ENCODE assay signal across 8 cellular contexts in genomic region chr17:67293251-67294203, GRCh38. TPM values are rescaled to one million over a fixed set of nuclear protein-coding genes. Genes with fewer than 3 reads are reported as not detected.
A peak's percentile ranks its signal among the peaks of the same experiment; 100 is the strongest.
DNase-seq lines count a peak whose midpoint lies in the region; ATAC-seq, FAIRE-seq and TF ChIP-seq lines count a peak whose summit lies in the region.

No MANE protein-coding gene starts in this region.

- no peaks in the 10 kb centered on the region for H3K9me3 Mint-ChIP-seq in activated CD8-positive, alpha-beta T cell treated with anti-CD3 and anti-CD28 coated beads, Interleukin-2, amount 10 ng/mL, durations not matched to agents 7 days and 5 days (ENCODE audit: insufficient read depth)
- no peaks in the 10 kb centered on the region for H3K9me3 Mint-ChIP-seq in naive thymus-derived CD4-positive, alpha-beta T cell
- no peaks in the 10 kb centered on the region for H3K9me3 Mint-ChIP-seq in stimulated activated memory B cell treated with anti-CD40 and anti-IgM and Interleukin-4, amounts not matched to agents 10 μg/mL and 1 μg/mL and 100 μg/mL, for 72 hours

- H3K36me3 Mint-ChIP-seq in activated CD8-positive, alpha-beta T cell treated with anti-CD3 and anti-CD28 coated beads, Interleukin-2, amount 10 ng/mL, durations not matched to agents 7 days and 5 days (ENCODE audit: low read depth), result no peaks in the 10 kb centered on the region
- H3K36me3 Mint-ChIP-seq in naive thymus-derived CD4-positive, alpha-beta T cell, result no peaks in the 10 kb centered on the region
- no peaks in the 10 kb centered on the region for H3K36me3 Mint-ChIP-seq in stimulated activated memory B cell treated with anti-CD40 and anti-IgM and Interleukin-4, amounts not matched to agents 10 μg/mL and 1 μg/mL and 100 μg/mL, for 72 hours

- H3K4me1 ChIP-seq in HCT116 (ENCODE audit: control insufficient read depth in 1 of 2, insufficient read depth in 2 of 2, low read length in 2 of 2) (peaks cover 0 to 6% of the 10 kb centered on the region in 2 experiments; a peak in 2 of 4 replicates), endothelial cell of umbilical vein (ENCODE audit: control insufficient read depth, extremely low read depth, insufficient read depth, low read length) (peaks cover 7% of the 10 kb centered on the region)
- peaks cover 0 to 4% of the 10 kb centered on the region in 2 donors for H3K4me1 ChIP-seq in naive thymus-derived CD4-positive, alpha-beta T cell (ENCODE audit: control insufficient read depth in 2 of 2, insufficient read depth in 2 of 2, low read length in 2 of 2)

- DNase-seq in HCT116 (ENCODE audit: low read depth, low spot score), result peak; percentile 69
- DNase-seq in NCI-H510A (lab: John Stamatoyannopoulos, UW), result peak; percentile 14
- DNase-seq in activated CD8-positive, alpha-beta T cell treated with anti-CD3 and anti-CD28 coated beads, Interleukin-2, amount 10 ng/mL, durations not matched to agents 7 days and 5 days, result peak; percentile 83
- DNase-seq in endothelial cell of umbilical vein (ENCODE audit: low read depth, low spot score), result peak; percentile 54
- DNase-seq in naive thymus-derived CD4-positive, alpha-beta T cell, result peak; percentile 26 to 67 (median 61)
- no peak for DNase-seq in cortex of kidney (lab: John Stamatoyannopoulos, UW)

- H3K9me2 ChIP-seq in HCT116 (ENCODE audit: insufficient read depth), result no peaks in the 10 kb centered on the region

- TF ChIP-seq CTCF in GM12875 (IDR thresholded peaks at IDR 0.05; ENCODE audit: borderline replicate concordance, insufficient read depth, low read depth, low read length), result peak; percentile 94
- peak; percentile 89 to 98 (median 91) for TF ChIP-seq CTCF in HCT116 (IDR thresholded peaks at IDR 0.05 in 2 of 3, conservative IDR thresholded peaks at IDR 0.05 in 1 of 3; ENCODE audit: borderline replicate concordance in 1 of 3, insufficient read depth in 1 of 3, low read depth in 2 of 3, low read length in 2 of 3)
- peak; percentile 60 to 83 for TF ChIP-seq CTCF in endothelial cell of umbilical vein (IDR thresholded peaks at IDR 0.05; ENCODE audit: extremely low read depth in 1 of 2, insufficient read depth in 1 of 2, low read depth in 1 of 2, low read length in 2 of 2)

- peak; percentile 69 for FAIRE-seq in endothelial cell of umbilical vein (lab: Jason Lieb, UNC)

- H3K36me3 ChIP-seq in HCT116 (ENCODE audit: control insufficient read depth in 1 of 2, insufficient read depth in 2 of 2, low read length in 2 of 2), result no peaks in the 10 kb centered on the region
- no peaks in the 10 kb centered on the region for H3K36me3 ChIP-seq in endothelial cell of umbilical vein (ENCODE audit: control insufficient read depth in 2 of 2, extremely low read depth in 1 of 2, insufficient read depth in 2 of 2, low read length in 2 of 2)
- H3K36me3 ChIP-seq in naive thymus-derived CD4-positive, alpha-beta T cell (ENCODE audit: control insufficient read depth in 2 of 3, insufficient read depth in 3 of 3, low read length in 3 of 3), result no peaks in the 10 kb centered on the region

- TF ChIP-seq POLR2A in HCT116 (IDR thresholded peaks at IDR 0.05; ENCODE audit: borderline replicate concordance, extremely low read depth, insufficient read depth, insufficient read length) (no peak), endothelial cell of umbilical vein (IDR thresholded peaks at IDR 0.05; ENCODE audit: low read depth, low read length) (no peak)

- H4K20me1 ChIP-seq in HCT116 (ENCODE audit: insufficient read depth) (no peaks in the 10 kb centered on the region), endothelial cell of umbilical vein (replicated peaks; ENCODE audit: control insufficient read depth, extremely low read depth, insufficient read depth, low read length) (no peaks in the 10 kb centered on the region)

- ATAC-seq in HCT116, result peak; percentile 99
- ATAC-seq in activated CD8-positive, alpha-beta T cell treated with anti-CD3 and anti-CD28 coated beads, Interleukin-2, amount 10 ng/mL, durations not matched to agents 7 days and 5 days, result peak; percentile 99
- peak; percentile 97 for ATAC-seq in naive thymus-derived CD4-positive, alpha-beta T cell
- ATAC-seq in stimulated activated memory B cell treated with anti-CD40 and anti-IgM and Interleukin-4, amounts not matched to agents 10 μg/mL and 1 μg/mL and 100 μg/mL, for 72 hours, result peak; percentile 93

- RAD21 ChIA-PET in HCT116 (lab: Charles Lee; ENCODE audit: low non-redundant PET in 1 of 2, low total read pairs in 2 of 2, uncharacterized antibody in 2 of 2, unreplicated experiment in 2 of 2), result interaction anchor here (0.7 to 1.8 kb wide), 2 partner anchors 72 to 376 kb away, joined by 5 read pairs; no protein-coding TSS in a partner anchor

- peak overlapping the region; percentile 12 for H3K4me3 Mint-ChIP-seq in activated CD8-positive, alpha-beta T cell treated with anti-CD3 and anti-CD28 coated beads, Interleukin-2, amount 10 ng/mL, durations not matched to agents 7 days and 5 days
- peak overlapping the region in 9 of 10 donors; percentile 14 to 68 (median 58) for H3K4me3 Mint-ChIP-seq in naive thymus-derived CD4-positive, alpha-beta T cell
- H3K4me3 Mint-ChIP-seq in stimulated activated memory B cell treated with anti-CD40 and anti-IgM and Interleukin-4, amounts not matched to agents 10 μg/mL and 1 μg/mL and 100 μg/mL, for 72 hours, result peak overlapping the region; percentile 41

- no peaks in the 10 kb centered on the region for H3K27me3 ChIP-seq in HCT116 (ENCODE audit: insufficient read depth, low read length)
- H3K27me3 ChIP-seq in endothelial cell of umbilical vein (ENCODE audit: control insufficient read depth in 2 of 2, insufficient read depth in 2 of 2, low read length in 2 of 2), result no peaks in the 10 kb centered on the region
- H3K27me3 ChIP-seq in naive thymus-derived CD4-positive, alpha-beta T cell (ENCODE audit: control insufficient read depth in 2 of 2, insufficient read depth in 2 of 2, low read length in 2 of 2), result no peaks in the 10 kb centered on the region

- peak overlapping the region; percentile 98 for H2AFZ ChIP-seq in HCT116 (ENCODE audit: low read depth, low read length, poor library complexity, severe bottlenecking)
- H2AFZ ChIP-seq in endothelial cell of umbilical vein (ENCODE audit: low read depth, low read length), result peak overlapping the region; percentile 50

- H3K79me2 ChIP-seq in HCT116 (ENCODE audit: insufficient read depth, low read length) (no peaks in the 10 kb centered on the region), endothelial cell of umbilical vein (ENCODE audit: control insufficient read depth, insufficient read depth, low read length) (no peaks in the 10 kb centered on the region)

- dilution Hi-C loops in endothelial cell of umbilical vein (cut with MboI; ENCODE audit: extremely low pct_ligation_motif_present, low sequenced_read_pairs), result no loop called here

- intact Hi-C loops in HCT116 (cut with micrococcal nuclease) (loop anchor here (1.0 kb wide), 1 partner anchor 72 kb away; no protein-coding TSS in a partner anchor), endothelial cell of umbilical vein (cut with micrococcal nuclease) (loop anchor here (1.0 to 5.0 kb wide), 2 partner anchors 46 to 72 kb away; partner anchors contain the start of gene HELZ)
- intact Hi-C loops in naive thymus-derived CD4-positive, alpha-beta T cell (cut with micrococcal nuclease), result loop anchor here (1.0 to 5.0 kb wide), 3 partner anchors 48 to 576 kb away; partner anchors contain the start of gene HELZ (in 1 of the 2)

- H3K4me3 ChIP-seq in GM12875 (ENCODE audit: low read depth, low read length) (no peak overlapping the region), HCT116 (replicated peaks in 1 of 2; ENCODE audit: low read depth in 1 of 2, low read length in 2 of 2) (no peak overlapping the region), endothelial cell of umbilical vein (replicated peaks in 1 of 3; ENCODE audit: insufficient read depth in 1 of 3, low read depth in 1 of 3, low read length in 3 of 3) (no peak overlapping the region)
- no peak overlapping the region for H3K4me3 ChIP-seq in naive thymus-derived CD4-positive, alpha-beta T cell (ENCODE audit: low read length)

- H3K27me3 Mint-ChIP-seq in activated CD8-positive, alpha-beta T cell treated with anti-CD3 and anti-CD28 coated beads, Interleukin-2, amount 10 ng/mL, durations not matched to agents 7 days and 5 days (ENCODE audit: low read depth), result no peaks in the 10 kb centered on the region
- no peaks in the 10 kb centered on the region for H3K27me3 Mint-ChIP-seq in naive thymus-derived CD4-positive, alpha-beta T cell
- H3K27me3 Mint-ChIP-seq in stimulated activated memory B cell treated with anti-CD40 and anti-IgM and Interleukin-4, amounts not matched to agents 10 μg/mL and 1 μg/mL and 100 μg/mL, for 72 hours, result no peaks in the 10 kb centered on the region

- peaks cover 7% of the 10 kb centered on the region for H3K4me1 Mint-ChIP-seq in activated CD8-positive, alpha-beta T cell treated with anti-CD3 and anti-CD28 coated beads, Interleukin-2, amount 10 ng/mL, durations not matched to agents 7 days and 5 days (ENCODE audit: low read depth)
- H3K4me1 Mint-ChIP-seq in naive thymus-derived CD4-positive, alpha-beta T cell, result peaks cover 0 to 5% (median 0%) of the 10 kb centered on the region in 7 donors
- peaks cover 19% of the 10 kb centered on the region for H3K4me1 Mint-ChIP-seq in stimulated activated memory B cell treated with anti-CD40 and anti-IgM and Interleukin-4, amounts not matched to agents 10 μg/mL and 1 μg/mL and 100 μg/mL, for 72 hours

- H3K4me2 ChIP-seq in HCT116 (ENCODE audit: low read length), result peak overlapping the region; percentile 60
- no peak overlapping the region for H3K4me2 ChIP-seq in endothelial cell of umbilical vein (ENCODE audit: insufficient read depth, low read length)

- BruUV-seq in HCT116 (replicated peaks; lab: Mats Ljungman, UMichigan) (no TSS peak), endothelial cell of umbilical vein (replicated peaks; lab: Mats Ljungman, UMichigan) (no TSS peak)

- no peaks in the 10 kb centered on the region for H3K9me1 ChIP-seq in endothelial cell of umbilical vein (replicated peaks; ENCODE audit: control insufficient read depth, extremely low read depth, insufficient read depth, low read length)

- H3K9me3 ChIP-seq in HCT116 (ENCODE audit: control insufficient read depth in 1 of 2, insufficient read depth in 1 of 2, low read depth in 1 of 2, low read length in 2 of 2) (no peaks in the 10 kb centered on the region), endothelial cell of umbilical vein (replicated peaks; ENCODE audit: control insufficient read depth, insufficient read depth, low read length) (no peaks in the 10 kb centered on the region)
- H3K9me3 ChIP-seq in naive thymus-derived CD4-positive, alpha-beta T cell (ENCODE audit: control insufficient read depth in 2 of 3, low read length in 3 of 3), result no peaks in the 10 kb centered on the region

- no peak overlapping the region for H3K27ac Mint-ChIP-seq in activated CD8-positive, alpha-beta T cell treated with anti-CD3 and anti-CD28 coated beads, Interleukin-2, amount 10 ng/mL, durations not matched to agents 7 days and 5 days
- H3K27ac Mint-ChIP-seq in naive thymus-derived CD4-positive, alpha-beta T cell, result peak overlapping the region in 1 of 9 donors; percentile 55
- peak overlapping the region; percentile 1 for H3K27ac Mint-ChIP-seq in stimulated activated memory B cell treated with anti-CD40 and anti-IgM and Interleukin-4, amounts not matched to agents 10 μg/mL and 1 μg/mL and 100 μg/mL, for 72 hours

- H3K9ac ChIP-seq in HCT116 (ENCODE audit: low read length) (no peak overlapping the region), endothelial cell of umbilical vein (replicated peaks; ENCODE audit: extremely low read depth, insufficient read depth, low read length) (no peak overlapping the region)

- CTCF ChIA-PET in HCT116 (lab: Charles Lee) (interaction anchor here (1.3 to 1.6 kb wide), 3 partner anchors 14 to 72 kb away, joined by 3 to 9 read pairs (median 4); no protein-coding TSS in a partner anchor), endothelial cell of umbilical vein (lab: Charles Lee) (interaction anchor here (0.5 to 6.1 kb wide), 12 partner anchors 9 to 429 kb away, joined by 3 to 53 read pairs (median 4); partner anchors contain the start of gene HELZ)
- CTCF ChIA-PET in activated CD8-positive, alpha-beta T cell treated with anti-CD3 and anti-CD28 coated beads, Interleukin-2, amount 10 ng/mL, durations not matched to agents 7 days and 5 days (lab: Charles Lee), result interaction anchor here (0.6 to 7.5 kb wide), 13 partner anchors 24 to 659 kb away, joined by 3 to 94 read pairs (median 3); no protein-coding TSS in a partner anchor
- CTCF ChIA-PET in naive thymus-derived CD4-positive, alpha-beta T cell (lab: Charles Lee), result interaction anchor here (0.6 to 1.2 kb wide), 5 partner anchors 12 to 396 kb away, joined by 3 read pairs; no protein-coding TSS in a partner anchor

- peak; percentile 91 for TF ChIP-seq RAD21 in HCT116 (IDR thresholded peaks at IDR 0.05; ENCODE audit: low read depth)

- H3K27ac ChIP-seq in HCT116 (ENCODE audit: low read depth, low read length) (no peak overlapping the region), endothelial cell of umbilical vein (ENCODE audit: insufficient read depth, low read depth, low read length) (no peak overlapping the region)
- H3K27ac ChIP-seq in naive thymus-derived CD4-positive, alpha-beta T cell (ENCODE audit: low read depth, low read length), result no peak overlapping the region

- POLR2A ChIA-PET in HCT116 (lab: Charles Lee), result no interaction called here
- POLR2A ChIA-PET in activated CD8-positive, alpha-beta T cell treated with anti-CD3 and anti-CD28 coated beads, Interleukin-2, amount 10 ng/mL, durations not matched to agents 7 days and 5 days (lab: Charles Lee), result interaction anchor here (0.7 kb wide), 2 partner anchors 60 to 74 kb away, joined by 3 read pairs; no protein-coding TSS in a partner anchor
- POLR2A ChIA-PET in endothelial cell of umbilical vein (lab: Charles Lee), result interaction anchor here (0.7 kb wide), 1 partner anchor 42 kb away, joined by 3 read pairs; no protein-coding TSS in a partner anchor
- POLR2A ChIA-PET in naive thymus-derived CD4-positive, alpha-beta T cell (lab: Charles Lee), result no interaction called here

RNA-seq across cellular contexts. Expression of gene HELZ, which starts 48.5 kb away (rescaled TPM):
- total RNA-seq in HCT116 (2021; ENCODE audit: unreplicated experiment), result 40.5 TPM
- polyA plus RNA-seq in HCT116 (2012), result 7.5 and 7.6 TPM in 2 replicates
- 10 to 100 TPM; 69.1 to 76.6 TPM for total RNA-seq in activated CD8-positive, alpha-beta T cell treated with anti-CD3 and anti-CD28 coated beads, Interleukin-2, amount 10 ng/mL, durations not matched to agents 7 days and 5 days
- 47.3 and 47.5 TPM in 2 replicates for total RNA-seq in endothelial cell of umbilical vein
- polyA plus RNA-seq in endothelial cell of umbilical vein, result 7.5 and 8.0 TPM in 2 replicates
- polyA plus RNA-seq in endothelial cell of umbilical vein (2011; cell fraction: cytosol; rRNA removed), result 7.0 and 7.4 TPM in 2 replicates
- 22.2 and 23.1 TPM in 2 replicates for polyA plus RNA-seq in endothelial cell of umbilical vein (2011; cell fraction: nucleus; rRNA removed)
- 9.5 and 19.9 TPM in 2 replicates for polyA plus RNA-seq in endothelial cell of umbilical vein (2012)
- polyA minus RNA-seq in endothelial cell of umbilical vein, result 50.8 and 55.4 TPM in 2 replicates
- 17.8 TPM for polyA minus RNA-seq in endothelial cell of umbilical vein (2011; cell fraction: cytosol; rRNA and poly(A)+ RNA removed)
- polyA minus RNA-seq in endothelial cell of umbilical vein (2011; cell fraction: nucleus; rRNA and poly(A)+ RNA removed), result 96.2 and 138 TPM in 2 replicates
- total RNA-seq in naive thymus-derived CD4-positive, alpha-beta T cell, result 100 to 1,000 TPM in 1 of 5 experiments, 10 to 100 TPM in 4; 68.6 to 114 (median 89.3) TPM
- 10 to 100 TPM; 44.8 to 57.6 TPM for polyA plus RNA-seq in naive thymus-derived CD4-positive, alpha-beta T cell

Comparison
In these comparisons a context has a peak if more than half of its experiments do, and no peak if none do; other contexts are left out.
1. POLR2A ChIA-PET loops: an anchor here in activated CD8-positive, alpha-beta T cell treated with anti-CD3 and anti-CD28 coated beads, Interleukin-2, amount 10 ng/mL, durations not matched to agents 7 days and 5 days (0.7 kb wide) and endothelial cell of umbilical vein (0.7 kb wide); none called in HCT116 and naive thymus-derived CD4-positive, alpha-beta T cell.